ENCODE assay signal across 2 cellular contexts in genomic region chr12:19689801-19690472, GRCh38.
TF ChIP-seq lines count a peak whose summit lies in the region.

No MANE protein-coding gene starts in this region.

TF ChIP-seq in GM23338, 12 proteins besides CTCF, POLR2A, EP300 and RAD21 (continued from another document):
- TF ChIP-seq ZNF462 (CRISPR knock-in tag; IDR thresholded peaks at IDR 0.05) (no peak), ZNF331 (CRISPR knock-in tag; IDR thresholded peaks at IDR 0.05; ENCODE audit: low read depth) (no peak), STAT1 (IDR thresholded peaks at IDR 0.05; ENCODE audit: unreplicated experiment) (no peak), POLR2AphosphoS5 (IDR thresholded peaks at IDR 0.05; ENCODE audit: low read depth) (no peak)

TF ChIP-seq in SK-N-SH treated with all-trans-retinoic acid at 6 μM for 48 hours, 23 proteins besides CTCF, POLR2A, EP300 and RAD21 (continued from another document):
- TF ChIP-seq POU6F1 (CRISPR knock-in tag; IDR thresholded peaks at IDR 0.05; ENCODE audit: borderline replicate concordance, low read depth) (no peak), TCF4 (CRISPR knock-in tag; IDR thresholded peaks at IDR 0.05; ENCODE audit: borderline replicate concordance) (no peak)
